Comparison of ENCODE assay signal across 15 cellular contexts in genomic region chr6:158807515-158808441, GRCh38. TPM values are rescaled to one million over a fixed set of nuclear protein-coding genes. Genes with fewer than 3 reads are reported as not detected.
DNase-seq lines count a peak whose midpoint lies in the region; ATAC-seq and TF ChIP-seq lines count a peak whose summit lies in the region.
"Had no signal": no experiment of that assay in that cellular context is flagged by ENCODE, and none has a peak within 500 bp of the region (broad histone marks: within the 10 kb centered on the region; RNA-seq: fewer than 3 reads in every experiment).

No MANE protein-coding gene starts in this region.

- peak overlapping the region; percentile 93 for H3K27ac Mint-ChIP-seq in central memory CD8-positive, alpha-beta T cell (ENCODE audit: low read depth)

- TF ChIP-seq CTCF in HCT116 (IDR thresholded peaks at IDR 0.05 in 2 of 3, conservative IDR thresholded peaks at IDR 0.05 in 1 of 3; ENCODE audit: borderline replicate concordance in 1 of 3, insufficient read depth in 1 of 3, low read depth in 2 of 3, low read length in 2 of 3) (peak in 1 of 3 experiments; percentile 12; a peak in 1 of 6 replicates), prostate gland (IDR thresholded peaks at IDR 0.05) (peak in 1 of 4 experiments; percentile 9), right atrium auricular region (IDR thresholded peaks at IDR 0.05) (no peak)

- H3K4me3 ChIP-seq in HCT116 (replicated peaks in 1 of 2; ENCODE audit: low read depth in 1 of 2, low read length in 2 of 2) (no peak overlapping the region), prostate gland (no peak overlapping the region), right cardiac atrium (ENCODE audit: low read length) (no peak overlapping the region), right atrium auricular region (no peak overlapping the region)
- H3K4me3 ChIP-seq: esophagus squamous epithelium had no signal

- H3K9me2 ChIP-seq in HCT116 (ENCODE audit: insufficient read depth): no peaks in the 10 kb centered on the region

- H3K36me3 ChIP-seq in HCT116 (ENCODE audit: control insufficient read depth in 1 of 2, insufficient read depth in 2 of 2, low read length in 2 of 2) (peaks cover 7 to 54% of the 10 kb centered on the region in 2 experiments; a peak in 3 of 4 replicates), prostate gland (no peaks in the 10 kb centered on the region), right atrium auricular region (peaks cover 10% of the 10 kb centered on the region)

- no peak for TF ChIP-seq RAD21 in HCT116 (IDR thresholded peaks at IDR 0.05; ENCODE audit: low read depth)

- H3K9ac ChIP-seq in HCT116 (ENCODE audit: low read length): peak overlapping the region; percentile 78

- ATAC-seq in HCT116: peak; percentile 5; the same call in 1 of the 2 replicates
- no peak for ATAC-seq in central memory CD8-positive, alpha-beta T cell (replicated peaks; ENCODE audit: extremely low read depth, poor library complexity, severe bottlenecking)
- ATAC-seq in right cardiac atrium: no peak
- no peak for ATAC-seq in HG02870 (IDR thresholded peaks at IDR 0.05; ENCODE audit: unreplicated experiment)

- H3K4me1 ChIP-seq in HCT116 (ENCODE audit: control insufficient read depth in 1 of 2, insufficient read depth in 2 of 2, low read length in 2 of 2) (peaks cover 93 to 96% of the 10 kb centered on the region in 2 experiments), prostate gland (replicated peaks) (peaks cover 23% of the 10 kb centered on the region), right cardiac atrium (ENCODE audit: control insufficient read depth, insufficient read depth, low read length) (peaks cover 7% of the 10 kb centered on the region), right atrium auricular region (peaks cover 0 to 64% of the 10 kb centered on the region in 2 donors)

- peak; percentile 11 for DNase-seq in NK-92 treated with Interleukin-12 subunit alpha and Interleukin-12 subunit beta, amount 100 ng/mL, for 24 hours (lab: John Stamatoyannopoulos, UW)
- DNase-seq in NK-92 (lab: John Stamatoyannopoulos, UW; ENCODE audit: unreplicated experiment): no peak
- no peak for DNase-seq in HCT116 (ENCODE audit: low read depth, low spot score)
- no peak for DNase-seq in central memory CD8-positive, alpha-beta T cell (ENCODE audit: low spot score in 2 of 2)
- no peak for DNase-seq in prostate gland (ENCODE audit: low spot score)
- DNase-seq in right cardiac atrium: no peak
- DNase-seq in right atrium auricular region (ENCODE audit: low spot score): no peak
- DNase-seq: 8988T; activated effector memory CD4-positive, alpha-beta T cell treated with anti-CD3 and anti-CD28 coated beads, Interleukin-2, amount 50 U/mL, for 16 hours; caudate nucleus; esophagus squamous epithelium; NCI-H446 treated with DMSO at 0.1 percent for 48 hours; retina; Right ventricle myocardium superior had no signal

- TF ChIP-seq POLR2A in HCT116 (IDR thresholded peaks at IDR 0.05; ENCODE audit: borderline replicate concordance, extremely low read depth, insufficient read depth, insufficient read length) (no peak), prostate gland (IDR thresholded peaks at IDR 0.05) (no peak)

- peaks cover 91% of the 10 kb centered on the region for H3K4me1 Mint-ChIP-seq in central memory CD8-positive, alpha-beta T cell

- H3K36me3 Mint-ChIP-seq in central memory CD8-positive, alpha-beta T cell (ENCODE audit: insufficient read depth): peaks cover 62% of the 10 kb centered on the region

- no peaks in the 10 kb centered on the region for H3K27me3 Mint-ChIP-seq in central memory CD8-positive, alpha-beta T cell

- RAD21 ChIA-PET in HCT116 (lab: Charles Lee; ENCODE audit: low non-redundant PET in 1 of 2, low total read pairs in 2 of 2, uncharacterized antibody in 2 of 2, unreplicated experiment in 2 of 2): no interaction called here

- no peaks in the 10 kb centered on the region for H3K9me3 Mint-ChIP-seq in central memory CD8-positive, alpha-beta T cell

- peak overlapping the region; percentile 86 for H3K4me2 ChIP-seq in HCT116 (ENCODE audit: low read length)

- CTCF ChIA-PET in HCT116 (lab: Charles Lee): interaction anchor here (0.5 to 1.8 kb wide), 4 partner anchors 8 to 116 kb away, joined by 3 to 6 read pairs (median 4); no protein-coding TSS in a partner anchor

- H2AFZ ChIP-seq in HCT116 (ENCODE audit: low read depth, low read length, poor library complexity, severe bottlenecking): no peak overlapping the region

- no TSS peak for BruUV-seq in HCT116 (replicated peaks; lab: Mats Ljungman, UMichigan)

- peaks cover 99% of the 10 kb centered on the region for H3K79me2 ChIP-seq in HCT116 (ENCODE audit: insufficient read depth, low read length)

- peaks cover 83% of the 10 kb centered on the region for H4K20me1 ChIP-seq in HCT116 (ENCODE audit: insufficient read depth)

- H3K9me3 ChIP-seq in HCT116 (ENCODE audit: control insufficient read depth in 1 of 2, insufficient read depth in 1 of 2, low read depth in 1 of 2, low read length in 2 of 2) (no peaks in the 10 kb centered on the region), prostate gland (no peaks in the 10 kb centered on the region), right cardiac atrium (ENCODE audit: control insufficient read depth, low read length) (no peaks in the 10 kb centered on the region), right atrium auricular region (no peaks in the 10 kb centered on the region)
- H3K9me3 ChIP-seq: esophagus squamous epithelium had no signal

- H3K27me3 ChIP-seq in HCT116 (ENCODE audit: insufficient read depth, low read length) (no peaks in the 10 kb centered on the region), prostate gland (replicated peaks; ENCODE audit: insufficient read depth) (no peaks in the 10 kb centered on the region), right cardiac atrium (ENCODE audit: control insufficient read depth, insufficient read depth) (no peaks in the 10 kb centered on the region), right atrium auricular region (no peaks in the 10 kb centered on the region)
- H3K27me3 ChIP-seq: esophagus squamous epithelium had no signal

- H3K4me3 Mint-ChIP-seq in central memory CD8-positive, alpha-beta T cell: peak overlapping the region; percentile 62

- POLR2A ChIA-PET in HCT116 (lab: Charles Lee): interaction anchor here (1.0 to 9.1 kb wide), 7 partner anchors 8 to 121 kb away, joined by 3 to 83 read pairs (median 3); partner anchors contain the start of gene EZR

- intact Hi-C loops in HCT116 (cut with micrococcal nuclease): loop anchor here (2.0 to 10.0 kb wide), 3 partner anchors 103 to 307 kb away; no protein-coding TSS in a partner anchor
- intact Hi-C loops in prostate gland (cut with DNase I): loop anchor here (5.0 kb wide), 1 partner anchor 45 kb away; no protein-coding TSS in a partner anchor
- intact Hi-C loops in right cardiac atrium (cut with DNase I): no loop called here

- WGBS in prostate gland: 43% methylated on average over 8 of the region's 8 CpGs
- WGBS in right cardiac atrium: 64% methylated on average over 8 of the region's 8 CpGs

- H3K27ac ChIP-seq in HCT116 (ENCODE audit: low read depth, low read length) (peak overlapping the region; percentile 92), prostate gland (peak overlapping the region; percentile 64 to 65), right cardiac atrium (ENCODE audit: low read length) (no peak overlapping the region), right atrium auricular region (peak overlapping the region in 1 of 2 donors; percentile 14)

TF ChIP-seq in HCT116, 20 proteins besides CTCF, POLR2A, EP300 and RAD21:
- TF ChIP-seq ATF3 (IDR thresholded peaks at IDR 0.05) (no peak), POLR2AphosphoS5 (IDR thresholded peaks at IDR 0.05; ENCODE audit: low read depth, low read length) (peak; percentile 75), SRF (IDR thresholded peaks at IDR 0.05; ENCODE audit: low read depth) (no peak)

RNA-seq across cellular contexts. Expression of gene EZR, which starts 11.4 kb away (rescaled TPM):
- total RNA-seq in HCT116 (2021; ENCODE audit: unreplicated experiment) (1,402 TPM), prostate gland (100 to 1,000 TPM; 118 to 222 TPM), right cardiac atrium (100 to 1,000 TPM; 192 to 261 (median 244) TPM), right atrium auricular region (100 to 1,000 TPM; 161 to 197 TPM)
- polyA plus RNA-seq in HCT116 (2012): 1,219 and 1,280 TPM in 2 replicates
- 178 TPM for polyA plus RNA-seq in right cardiac atrium

Comparison
In these comparisons a context has a peak if more than half of its experiments do, and no peak if none do; other contexts are left out.
1. intact Hi-C loops: an anchor here in HCT116 (2.0 to 10.0 kb wide) and prostate gland (5.0 kb wide); none called in right cardiac atrium.